ENCODE assay signal across 16 cellular contexts in the genomic region with DNA sequence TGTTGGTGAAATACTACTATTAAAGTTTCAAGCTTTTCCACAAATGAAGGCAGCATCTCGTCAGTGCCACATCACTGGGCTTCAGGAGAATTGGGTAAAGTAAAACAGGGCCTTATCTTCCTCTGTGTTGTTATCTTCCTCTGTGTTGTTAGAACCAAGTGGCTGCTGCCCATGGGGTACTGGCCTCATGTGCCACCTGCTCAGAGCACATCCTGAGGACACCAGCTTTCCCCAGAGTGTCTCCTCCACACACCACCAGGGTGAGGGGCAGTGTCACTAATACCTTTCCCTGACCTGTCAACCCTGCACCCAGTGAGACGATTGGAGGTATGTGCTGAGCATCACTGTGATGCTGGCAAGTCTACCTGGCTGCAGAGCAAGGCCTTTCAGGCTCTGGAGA.
DNase-seq lines count a peak whose midpoint lies in the region; ATAC-seq, FAIRE-seq and TF ChIP-seq lines count a peak whose summit lies in the region.
"Had no signal": no experiment of that assay in that cellular context is flagged by ENCODE, and none has a peak within 500 bp of the region (broad histone marks: within the 10 kb centered on the region; RNA-seq: fewer than 3 reads in every experiment).

No MANE protein-coding gene starts in this region.

- FAIRE-seq in astrocyte (lab: Jason Lieb, UNC), result no peak
- FAIRE-seq: HepG2 had no signal

- TF ChIP-seq CTCF in HFFc6 (IDR thresholded peaks at IDR 0.05), result no peak
- TF ChIP-seq CTCF in astrocyte (IDR thresholded peaks at IDR 0.05; ENCODE audit: insufficient read depth, low read depth, low read length), result no peak
- no peak for TF ChIP-seq CTCF in smooth muscle cell (IDR thresholded peaks at IDR 0.05; ENCODE audit: borderline replicate concordance, insufficient read depth, poor library complexity, severe bottlenecking)
- no peak for TF ChIP-seq CTCF in RWPE1 (conservative IDR thresholded peaks at IDR 0.05; ENCODE audit: low read depth)
- no peak for TF ChIP-seq CTCF in vagina (IDR thresholded peaks at IDR 0.05)

- H3K9me3 ChIP-seq in astrocyte (ENCODE audit: insufficient read depth, low read depth, low read length), result no peaks in the 10 kb centered on the region
- no peaks in the 10 kb centered on the region for H3K9me3 ChIP-seq in smooth muscle cell (replicated peaks; ENCODE audit: low read depth)
- no peaks in the 10 kb centered on the region for H3K9me3 ChIP-seq in vagina

- peak overlapping the region; percentile 77 for H3K9ac ChIP-seq in astrocyte (ENCODE audit: low read length)
- peak overlapping the region; percentile 19 for H3K9ac ChIP-seq in smooth muscle cell (ENCODE audit: low read depth)

- H3K79me2 ChIP-seq in astrocyte (ENCODE audit: insufficient read depth, low read length), result no peaks in the 10 kb centered on the region
- no peaks in the 10 kb centered on the region for H3K79me2 ChIP-seq in smooth muscle cell (ENCODE audit: low read depth)

- no peak for DNase-seq in HFFc6
- DNase-seq in astrocyte (ENCODE audit: low read depth), result no peak
- peak; percentile 20 for DNase-seq in kidney tubule cell (ENCODE audit: low spot score)
- DNase-seq in smooth muscle cell (lab: John Stamatoyannopoulos, UW; ENCODE audit: unreplicated experiment), result no peak
- DNase-seq in RWPE1 (ENCODE audit: low spot score), result no peak
- DNase-seq in vagina (ENCODE audit: extremely low spot score in 2 of 2), result no peak
- DNase-seq: CD4-positive, CD25-positive, alpha-beta regulatory T cell; NCI-H1048; NCI-H146; NCI-H2081 treated with DMSO at 0.1 percent for 48 hours; NCI-H2227 treated with DMSO at 0.1 percent for 48 hours; NCI-H524 treated with DMSO at 0.1 percent for 48 hours; SHP77 treated with DMSO at 0.1 percent for 48 hours had no signal

- H3K36me3 Mint-ChIP-seq in HFFc6 (ENCODE audit: low read depth) (peaks cover 44% of the 10 kb centered on the region), astrocyte (ENCODE audit: low read depth, unreplicated experiment) (peaks cover 15% of the 10 kb centered on the region)
- H3K36me3 Mint-ChIP-seq: CD4-positive, CD25-positive, alpha-beta regulatory T cell had no signal

- CTCF ChIA-PET in RWPE1 (lab: Yijun Ruan, JAX), result interaction anchor here (0.6 kb wide), 1 partner anchor 166 kb away, joined by 3 read pairs; no protein-coding TSS in a partner anchor

- H3K4me2 ChIP-seq in astrocyte (ENCODE audit: low read length) (peak overlapping the region; percentile 70), smooth muscle cell (no peak overlapping the region)

- H3K4me1 ChIP-seq in astrocyte (ENCODE audit: insufficient read depth, low read length), result peaks cover 21% of the 10 kb centered on the region
- no peaks in the 10 kb centered on the region for H3K4me1 ChIP-seq in smooth muscle cell (ENCODE audit: low read depth)
- H3K4me1 ChIP-seq in vagina, result no peaks in the 10 kb centered on the region

- no peak for ATAC-seq in HG03469 (IDR thresholded peaks at IDR 0.05; ENCODE audit: unreplicated experiment)
- ATAC-seq: HepG2 had no signal

- H2AFZ ChIP-seq in astrocyte (ENCODE audit: low read depth, low read length) (no peak overlapping the region), smooth muscle cell (ENCODE audit: low read depth) (no peak overlapping the region)

- no peak overlapping the region for H3K4me3 ChIP-seq in astrocyte (ENCODE audit: insufficient read depth, low read depth, low read length)
- no peak overlapping the region for H3K4me3 ChIP-seq in smooth muscle cell
- H3K4me3 ChIP-seq in vagina, result no peak overlapping the region

- no peaks in the 10 kb centered on the region for H3F3A ChIP-seq in smooth muscle cell (ENCODE audit: low read depth)

- TF ChIP-seq POLR2A in vagina (IDR thresholded peaks at IDR 0.05), result no peak

- H3K9me3 Mint-ChIP-seq in HFFc6, result no peaks in the 10 kb centered on the region
- H3K9me3 Mint-ChIP-seq in astrocyte (ENCODE audit: unreplicated experiment), result no peaks in the 10 kb centered on the region

- H3K27me3 ChIP-seq in astrocyte (ENCODE audit: insufficient read depth, low read length) (no peaks in the 10 kb centered on the region), smooth muscle cell (ENCODE audit: low read depth) (no peaks in the 10 kb centered on the region), vagina (no peaks in the 10 kb centered on the region)

- POLR2A ChIA-PET in RWPE1 (lab: Yijun Ruan, JAX; ENCODE audit: low non-redundant PET), result no interaction called here

- intact Hi-C loops in vagina (cut with DNase I), result no loop called here

- peak overlapping the region; percentile 97 for H3K27ac Mint-ChIP-seq in HFFc6
- H3K27ac Mint-ChIP-seq in astrocyte (ENCODE audit: unreplicated experiment), result no peak overlapping the region
- H3K27ac Mint-ChIP-seq: B cell; CD4-positive, CD25-positive, alpha-beta regulatory T cell had no signal

- H3K27ac ChIP-seq in astrocyte (ENCODE audit: low read depth, low read length), result peak overlapping the region; percentile 99
- peak overlapping the region; percentile 77 for H3K27ac ChIP-seq in smooth muscle cell (ENCODE audit: low read depth)
- no peak overlapping the region for H3K27ac ChIP-seq in RWPE1
- H3K27ac ChIP-seq in vagina, result no peak overlapping the region

- 79% methylated on average over 2 of the region's 2 CpGs for WGBS in smooth muscle cell (ENCODE audit: low lambda C conversion rate)

- H3K4me1 Mint-ChIP-seq in HFFc6 (ENCODE audit: low read depth) (peaks cover 38% of the 10 kb centered on the region), astrocyte (ENCODE audit: low read depth, unreplicated experiment) (peaks cover 15% of the 10 kb centered on the region)
- H3K4me1 Mint-ChIP-seq: B cell; CD4-positive, CD25-positive, alpha-beta regulatory T cell had no signal

- H3K4me3 Mint-ChIP-seq in HFFc6, result no peak overlapping the region; the same call in 1 of the 2 replicates
- H3K4me3 Mint-ChIP-seq in astrocyte (ENCODE audit: unreplicated experiment), result no peak overlapping the region
- H3K4me3 Mint-ChIP-seq: B cell; CD4-positive, CD25-positive, alpha-beta regulatory T cell had no signal

- H4K20me1 ChIP-seq in astrocyte (ENCODE audit: insufficient read depth, low read length) (no peaks in the 10 kb centered on the region), smooth muscle cell (ENCODE audit: low read depth) (no peaks in the 10 kb centered on the region)

- H3K27me3 Mint-ChIP-seq in HFFc6 (ENCODE audit: insufficient read depth) (no peaks in the 10 kb centered on the region), astrocyte (ENCODE audit: low read depth, unreplicated experiment) (no peaks in the 10 kb centered on the region)
- H3K27me3 Mint-ChIP-seq: B cell; CD4-positive, CD25-positive, alpha-beta regulatory T cell had no signal

- H3K36me3 ChIP-seq in astrocyte (ENCODE audit: insufficient read depth, low read length), result no peaks in the 10 kb centered on the region
- peaks cover 12% of the 10 kb centered on the region for H3K36me3 ChIP-seq in smooth muscle cell (ENCODE audit: low read depth)
- no peaks in the 10 kb centered on the region for H3K36me3 ChIP-seq in vagina

Comparison
In these comparisons a context has a peak if more than half of its experiments do, and no peak if none do; other contexts are left out.
1. H3K27ac ChIP-seq: peak in astrocyte (single experiment) and smooth muscle cell (single experiment); none in RWPE1 (single experiment) and vagina (single experiment).